Comparison of ENCODE assay signal across 27 cellular contexts in the genomic region with DNA sequence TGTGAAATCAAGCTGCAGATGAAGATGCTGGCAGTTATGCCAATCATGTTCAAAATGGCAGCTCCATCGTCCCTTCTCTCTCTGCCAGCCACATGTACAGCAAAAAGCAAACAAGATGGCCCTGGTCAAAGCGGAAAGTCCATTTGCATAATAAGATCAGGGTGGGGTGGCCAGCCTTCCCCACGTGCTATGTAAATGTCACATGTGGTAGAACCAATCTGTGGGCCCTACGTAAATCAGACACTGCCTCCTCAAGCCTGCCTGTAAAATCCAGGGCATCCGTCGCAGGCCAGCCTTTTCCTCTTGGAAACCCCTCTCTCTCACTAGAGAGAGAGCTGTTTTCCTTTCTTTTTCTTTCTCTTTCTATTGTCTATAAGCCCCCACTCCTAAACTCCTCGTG.
"Had no signal": no experiment of that assay in that cellular context is flagged by ENCODE, and none has a peak within 500 bp of the region (broad histone marks: within the 10 kb centered on the region; RNA-seq: fewer than 3 reads in every experiment).

No MANE protein-coding gene starts in this region.

- H3K27ac ChIP-seq: heart right ventricle, hepatocyte, left ventricle myocardium inferior, neutrophil, ovary, right atrium auricular region, skin epidermis, testis, thyroid gland, upper lobe of right lung had no signal

- H3K4me2 ChIP-seq: hepatocyte had no signal

- H2AFZ ChIP-seq: hepatocyte had no signal

- H3K4me3 ChIP-seq: heart right ventricle, hepatocyte, left ventricle myocardium inferior, lung, mucosa of descending colon, ovary, right atrium auricular region, skin epidermis, stomach, testis, thyroid gland, upper lobe of right lung had no signal

- H3K36me3 ChIP-seq: heart right ventricle, left ventricle myocardium inferior, neutrophil, ovary, right atrium auricular region, stomach, thyroid gland, upper lobe of right lung had no signal

- H3K9me3 ChIP-seq: heart right ventricle, left ventricle myocardium inferior, mucosa of descending colon, neutrophil, ovary, right atrium auricular region, stomach, testis, thyroid gland, upper lobe of right lung had no signal

- H3K4me1 ChIP-seq: right atrium auricular region, testis, thyroid gland, upper lobe of right lung had no signal

- DNase-seq: heart right ventricle; islet precursor cell; left ventricle myocardium inferior; mesendoderm; midbrain; mucosa of descending colon; naive thymus-derived CD4-positive, alpha-beta T cell; occipital lobe; ovary; stimulated activated CD4-positive, alpha-beta T cell treated with anti-CD3 and anti-CD28 coated beads, Interleukin-12 subunit alpha, Interleukin-12 subunit beta, amount 100 ng/mL, for 4 hours; stimulated activated CD4-positive, alpha-beta T cell treated with anti-CD3 and anti-CD28 coated beads, Interleukin-15, amount 100 ng/mL, for 24 hours; stimulated activated CD4-positive, alpha-beta T cell treated with anti-CD3 and anti-CD28 coated beads, Interleukin-2, amount 100 ng/mL, for 24 hours; stimulated activated CD4-positive, alpha-beta T cell treated with anti-CD3 and anti-CD28 coated beads, Interleukin-4, amount 100 ng/mL, for 1 hour; stimulated activated naive B cell treated with anti-CD40 and anti-IgM and Interleukin-4, amounts not matched to agents 10 μg/mL and 1 μg/mL and 100 μg/mL, for 72 hours; stimulated activated naive CD8-positive, alpha-beta T cell treated with anti-CD3 and anti-CD28 coated beads, Interleukin-15, Interleukin-2, amounts not matched to agents 100 U/mL and 50 U/mL, for 24 hours; stomach; testis; thyroid gland; trophoblast cell; upper lobe of right lung had no signal

- H3K27me3 ChIP-seq: heart right ventricle, hepatocyte, ovary, right atrium auricular region, stomach, testis, thyroid gland, upper lobe of right lung had no signal

- ATAC-seq: heart right ventricle; mucosa of descending colon; naive thymus-derived CD4-positive, alpha-beta T cell; natural killer cell treated with Interleukin-12 subunit alpha and Interleukin-12 subunit beta and Interleukin-15 and Interleukin-18, amount 100 ng/mL, for 72 hours; sciatic nerve; stimulated activated naive B cell treated with anti-CD40 and anti-IgM and Interleukin-4, amounts not matched to agents 10 μg/mL and 1 μg/mL and 100 μg/mL, for 72 hours; stimulated activated naive CD8-positive, alpha-beta T cell treated with anti-CD3 and anti-CD28 coated beads, Interleukin-15, Interleukin-2, amounts not matched to agents 100 U/mL and 50 U/mL, for 24 hours; upper lobe of right lung had no signal
